Comparison of ENCODE assay signal across 1 cellular context in genomic region chr3:51955175-51955892, GRCh38.
A peak's percentile ranks its signal among the peaks of the same experiment; 100 is the strongest.
TF ChIP-seq lines count a peak whose summit lies in the region.

GPR62 (plus strand) TSS chr3:51955381; CDS start chr3:51955653, 272 bp downstream.

TF ChIP-seq in WTC11, 78 proteins besides CTCF, POLR2A, EP300 and RAD21 (continued from another document and continues in another):
- no peak for TF ChIP-seq ZSCAN18 (CRISPR knock-in tag; IDR thresholded peaks at IDR 0.05)
- TF ChIP-seq CREB1 (CRISPR knock-in tag; IDR thresholded peaks at IDR 0.05): no peak
- no peak for TF ChIP-seq ZMAT4 (CRISPR knock-in tag; IDR thresholded peaks at IDR 0.05)
- no peak; the same call in none of the 2 replicates for TF ChIP-seq CBFB (CRISPR knock-in tag; IDR thresholded peaks at IDR 0.05; ENCODE audit: low read depth)
- TF ChIP-seq ZNF425 (CRISPR knock-in tag; conservative IDR thresholded peaks at IDR 0.05): no peak
- no peak for TF ChIP-seq ZNF281 (CRISPR knock-in tag; IDR thresholded peaks at IDR 0.05)
- TF ChIP-seq PREB (CRISPR knock-in tag; IDR thresholded peaks at IDR 0.05; ENCODE audit: borderline replicate concordance): no peak
- TF ChIP-seq KAT7 (CRISPR knock-in tag; IDR thresholded peaks at IDR 0.05; ENCODE audit: borderline replicate concordance): 0 out of 2 replicates have a peak, but pooled peaks have one; percentile 89
- no peak for TF ChIP-seq CREM (CRISPR knock-in tag; IDR thresholded peaks at IDR 0.05)
- peak; percentile 85; the same call in 1 of the 2 replicates for TF ChIP-seq ETV6 (CRISPR knock-in tag; IDR thresholded peaks at IDR 0.05)
- no peak; the same call in 1 of the 2 replicates for TF ChIP-seq TCF7 (CRISPR knock-in tag; IDR thresholded peaks at IDR 0.05; ENCODE audit: low read depth)
- no peak for TF ChIP-seq USF2 (CRISPR knock-in tag; IDR thresholded peaks at IDR 0.05)
- TF ChIP-seq OVOL2 (CRISPR knock-in tag; IDR thresholded peaks at IDR 0.05; ENCODE audit: borderline replicate concordance): no peak
- no peak for TF ChIP-seq CDX4 (CRISPR knock-in tag; IDR thresholded peaks at IDR 0.05; ENCODE audit: borderline replicate concordance)
- 0 out of 2 replicates have a peak, but pooled peaks have one; percentile 62 for TF ChIP-seq SP1 (CRISPR knock-in tag; conservative IDR thresholded peaks at IDR 0.05)
- TF ChIP-seq TP53 (CRISPR knock-in tag; IDR thresholded peaks at IDR 0.05): no peak; the same call in 1 of the 2 replicates
- no peak for TF ChIP-seq E2F1 (CRISPR knock-in tag; IDR thresholded peaks at IDR 0.05)
- no peak for TF ChIP-seq ELF4 (CRISPR knock-in tag; IDR thresholded peaks at IDR 0.05; ENCODE audit: low read depth)
- no peak for TF ChIP-seq NR1H2 (CRISPR knock-in tag; IDR thresholded peaks at IDR 0.05)
- no peak for TF ChIP-seq TEAD1 (CRISPR knock-in tag; IDR thresholded peaks at IDR 0.05)
- no peak for TF ChIP-seq JAZF1 (CRISPR knock-in tag; IDR thresholded peaks at IDR 0.05)
- TF ChIP-seq RELA (CRISPR knock-in tag; IDR thresholded peaks at IDR 0.05; ENCODE audit: borderline replicate concordance): no peak
- TF ChIP-seq RORB (CRISPR knock-in tag; IDR thresholded peaks at IDR 0.05): no peak
- no peak for TF ChIP-seq ZNF532 (CRISPR knock-in tag; IDR thresholded peaks at IDR 0.05; ENCODE audit: borderline replicate concordance)
- TF ChIP-seq NFATC4 (CRISPR knock-in tag; IDR thresholded peaks at IDR 0.05): no peak
- no peak for TF ChIP-seq HMGA2 (CRISPR knock-in tag; IDR thresholded peaks at IDR 0.05)
- peak; percentile 59; the same call in 1 of the 2 replicates for TF ChIP-seq NFE2L1 (CRISPR knock-in tag; IDR thresholded peaks at IDR 0.05)
- peak; percentile 34; the same call in 1 of the 2 replicates for TF ChIP-seq MAX (CRISPR knock-in tag; IDR thresholded peaks at IDR 0.05)
- no peak for TF ChIP-seq ZNF671 (CRISPR knock-in tag; IDR thresholded peaks at IDR 0.05)
- TF ChIP-seq MLX (CRISPR knock-in tag; IDR thresholded peaks at IDR 0.05): no peak; the same call in 1 of the 2 replicates
- TF ChIP-seq ATF3 (CRISPR knock-in tag; conservative IDR thresholded peaks at IDR 0.05): no peak
- TF ChIP-seq FOXK1 (CRISPR knock-in tag; IDR thresholded peaks at IDR 0.05): peak; percentile 88
- no peak for TF ChIP-seq PRRX2 (CRISPR knock-in tag; IDR thresholded peaks at IDR 0.05)
- no peak for TF ChIP-seq ZNF232 (CRISPR knock-in tag; IDR thresholded peaks at IDR 0.05)
- TF ChIP-seq ZNF317 (CRISPR knock-in tag; IDR thresholded peaks at IDR 0.05; ENCODE audit: borderline replicate concordance, low read depth): no peak
- TF ChIP-seq ZNF512 (CRISPR knock-in tag; IDR thresholded peaks at IDR 0.05; ENCODE audit: borderline replicate concordance): no peak
- TF ChIP-seq IRF1 (CRISPR knock-in tag; IDR thresholded peaks at IDR 0.05): 0 out of 2 replicates have a peak, but pooled peaks have one; percentile 50
- no peak for TF ChIP-seq ZNF416 (CRISPR knock-in tag; IDR thresholded peaks at IDR 0.05)
